ENCODE assay signal across 7 cellular contexts in the genomic region with DNA sequence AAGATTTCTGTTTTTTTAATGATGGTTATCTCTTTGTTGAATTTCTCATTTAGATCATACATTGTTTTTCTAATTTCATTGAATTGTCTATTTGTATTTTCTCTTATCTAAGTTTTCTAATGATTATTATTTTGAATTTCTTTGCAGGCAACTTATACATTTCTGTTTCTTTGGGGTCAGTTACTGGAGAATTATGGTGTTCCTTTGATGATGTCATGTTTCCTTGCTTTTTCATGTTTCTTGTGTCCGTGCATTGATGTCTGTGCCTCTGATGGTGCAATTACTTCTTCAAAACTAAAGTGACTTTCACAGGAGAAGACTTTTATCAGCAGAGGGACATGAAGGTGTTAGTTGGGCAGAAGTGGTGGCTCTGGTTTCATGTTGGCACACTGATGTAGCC.
"Had no signal": no experiment of that assay in that cellular context is flagged by ENCODE, and none has a peak within 500 bp of the region (broad histone marks: within the 10 kb centered on the region; RNA-seq: fewer than 3 reads in every experiment).

No MANE protein-coding gene starts in this region.

- DNase-seq: IMR-90, KBM-7, KG1 had no signal

- H3K4me3 ChIP-seq: K562 had no signal

- H3K27ac ChIP-seq: HL-60, KMS-11 had no signal

- H3K4me2 ChIP-seq: KMS-11 had no signal

- FAIRE-seq: HTR-8/SVneo, K562 had no signal

- ATAC-seq: K562 had no signal

- H3K9ac ChIP-seq: KMS-11 had no signal
